ENCODE assay signal across 1 cellular context in the genomic region with DNA sequence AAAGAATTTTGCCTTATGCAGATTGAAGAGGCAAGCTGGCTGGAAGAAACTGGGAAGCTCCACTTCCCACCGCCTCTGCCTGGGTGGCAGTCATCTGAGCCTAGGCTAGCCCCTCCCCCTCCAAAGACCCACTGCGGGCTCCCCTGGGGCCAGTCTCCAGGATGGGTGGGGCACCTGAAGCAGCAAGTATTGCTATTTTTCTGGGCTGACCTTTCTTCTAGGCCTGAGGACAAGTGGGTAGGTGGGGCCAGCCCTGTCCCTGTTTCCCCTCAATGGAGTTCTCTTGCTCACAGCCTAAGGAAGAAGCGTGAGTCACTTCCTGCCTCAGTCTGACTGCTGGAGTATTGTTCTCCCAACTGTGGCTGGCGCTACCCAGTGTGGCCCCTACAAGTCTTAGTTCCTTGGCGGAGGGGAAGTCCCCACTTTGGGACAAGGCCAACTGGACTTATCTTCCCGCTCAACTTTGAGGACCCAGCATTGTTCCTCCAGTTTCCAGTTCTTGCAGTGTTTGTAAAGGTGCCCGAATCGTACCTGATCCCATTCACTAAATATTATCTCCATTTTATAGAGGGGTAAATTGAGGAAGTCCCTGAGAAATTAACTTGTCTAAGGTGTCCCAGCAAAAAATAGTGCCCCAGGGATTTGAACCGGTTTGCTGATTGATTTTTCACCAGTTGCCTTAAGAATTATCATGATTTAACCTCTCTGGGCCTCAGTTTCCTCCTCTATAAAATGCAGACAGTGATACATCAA.
TF ChIP-seq lines count a peak whose summit lies in the region.

No MANE protein-coding gene starts in this region.

TF ChIP-seq in HEK293, 187 proteins besides CTCF, POLR2A, EP300 and RAD21 (continued from another document):
- TF ChIP-seq, protein P1, sequence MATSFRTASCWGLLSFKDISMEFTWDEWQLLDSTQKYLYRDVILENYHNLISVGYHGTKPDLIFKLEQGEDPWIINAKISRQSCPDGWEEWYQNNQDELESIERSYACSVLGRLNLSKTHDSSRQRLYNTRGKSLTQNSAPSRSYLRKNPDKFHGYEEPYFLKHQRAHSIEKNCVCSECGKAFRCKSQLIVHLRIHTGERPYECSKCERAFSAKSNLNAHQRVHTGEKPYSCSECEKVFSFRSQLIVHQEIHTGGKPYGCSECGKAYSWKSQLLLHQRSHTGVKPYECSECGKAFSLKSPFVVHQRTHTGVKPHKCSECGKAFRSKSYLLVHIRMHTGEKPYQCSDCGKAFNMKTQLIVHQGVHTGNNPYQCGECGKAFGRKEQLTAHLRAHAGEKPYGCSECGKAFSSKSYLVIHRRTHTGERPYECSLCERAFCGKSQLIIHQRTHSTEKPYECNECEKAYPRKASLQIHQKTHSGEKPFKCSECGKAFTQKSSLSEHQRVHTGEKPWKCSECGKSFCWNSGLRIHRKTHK (tag by site-specific recombination; IDR thresholded peaks at IDR 0.05) = no peak
- peak; percentile 21; the same call in 1 of the 2 replicates for TF ChIP-seq ZNF24 (tag by site-specific recombination; IDR thresholded peaks at IDR 0.05)
- TF ChIP-seq ZNF394 (tag by site-specific recombination; IDR thresholded peaks at IDR 0.05; ENCODE audit: borderline replicate concordance) = 0 out of 2 replicates have a peak, but pooled peaks have one; percentile 32
- TF ChIP-seq ZNF610 (tag by site-specific recombination; IDR thresholded peaks at IDR 0.05; ENCODE audit: borderline replicate concordance) = no peak
- TF ChIP-seq ZNF837 (tag by site-specific recombination; IDR thresholded peaks at IDR 0.05) = no peak
- TF ChIP-seq, protein P2, sequence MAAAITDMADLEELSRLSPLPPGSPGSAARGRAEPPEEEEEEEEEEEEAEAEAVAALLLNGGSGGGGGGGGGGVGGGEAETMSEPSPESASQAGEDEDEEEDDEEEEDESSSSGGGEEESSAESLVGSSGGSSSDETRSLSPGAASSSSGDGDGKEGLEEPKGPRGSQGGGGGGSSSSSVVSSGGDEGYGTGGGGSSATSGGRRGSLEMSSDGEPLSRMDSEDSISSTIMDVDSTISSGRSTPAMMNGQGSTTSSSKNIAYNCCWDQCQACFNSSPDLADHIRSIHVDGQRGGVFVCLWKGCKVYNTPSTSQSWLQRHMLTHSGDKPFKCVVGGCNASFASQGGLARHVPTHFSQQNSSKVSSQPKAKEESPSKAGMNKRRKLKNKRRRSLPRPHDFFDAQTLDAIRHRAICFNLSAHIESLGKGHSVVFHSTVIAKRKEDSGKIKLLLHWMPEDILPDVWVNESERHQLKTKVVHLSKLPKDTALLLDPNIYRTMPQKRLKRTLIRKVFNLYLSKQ (tag by site-specific recombination; IDR thresholded peaks at IDR 0.05; ENCODE audit: borderline replicate concordance) = no peak
- TF ChIP-seq SP7 (tag by site-specific recombination; IDR thresholded peaks at IDR 0.05) = peak; percentile 83
- TF ChIP-seq TCF7L2 (IDR thresholded peaks at IDR 0.05; ENCODE audit: borderline replicate concordance, low read depth, low read length) = no peak
- TF ChIP-seq, protein P3, sequence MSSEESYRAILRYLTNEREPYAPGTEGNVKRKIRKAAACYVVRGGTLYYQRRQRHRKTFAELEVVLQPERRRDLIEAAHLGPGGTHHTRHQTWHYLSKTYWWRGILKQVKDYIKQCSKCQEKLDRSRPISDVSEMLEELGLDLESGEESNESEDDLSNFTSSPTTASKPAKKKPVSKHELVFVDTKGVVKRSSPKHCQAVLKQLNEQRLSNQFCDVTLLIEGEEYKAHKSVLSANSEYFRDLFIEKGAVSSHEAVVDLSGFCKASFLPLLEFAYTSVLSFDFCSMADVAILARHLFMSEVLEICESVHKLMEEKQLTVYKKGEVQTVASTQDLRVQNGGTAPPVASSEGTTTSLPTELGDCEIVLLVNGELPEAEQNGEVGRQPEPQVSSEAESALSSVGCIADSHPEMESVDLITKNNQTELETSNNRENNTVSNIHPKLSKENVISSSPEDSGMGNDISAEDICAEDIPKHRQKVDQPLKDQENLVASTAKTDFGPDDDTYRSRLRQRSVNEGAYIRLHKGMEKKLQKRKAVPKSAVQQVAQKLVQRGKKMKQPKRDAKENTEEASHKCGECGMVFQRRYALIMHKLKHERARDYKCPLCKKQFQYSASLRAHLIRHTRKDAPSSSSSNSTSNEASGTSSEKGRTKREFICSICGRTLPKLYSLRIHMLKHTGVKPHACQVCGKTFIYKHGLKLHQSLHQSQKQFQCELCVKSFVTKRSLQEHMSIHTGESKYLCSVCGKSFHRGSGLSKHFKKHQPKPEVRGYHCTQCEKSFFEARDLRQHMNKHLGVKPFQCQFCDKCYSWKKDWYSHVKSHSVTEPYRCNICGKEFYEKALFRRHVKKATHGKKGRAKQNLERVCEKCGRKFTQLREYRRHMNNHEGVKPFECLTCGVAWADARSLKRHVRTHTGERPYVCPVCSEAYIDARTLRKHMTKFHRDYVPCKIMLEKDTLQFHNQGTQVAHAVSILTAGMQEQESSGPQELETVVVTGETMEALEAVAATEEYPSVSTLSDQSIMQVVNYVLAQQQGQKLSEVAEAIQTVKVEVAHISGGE (tag by site-specific recombination; conservative IDR thresholded peaks at IDR 0.05; ENCODE audit: low read depth) = no peak
- no peak for TF ChIP-seq ZNF830 (tag by site-specific recombination; IDR thresholded peaks at IDR 0.05; ENCODE audit: low read depth)
- TF ChIP-seq KLF16 (tag by site-specific recombination; IDR thresholded peaks at IDR 0.05) = no peak
- peak; percentile 93 for TF ChIP-seq ZFP69B (tag by site-specific recombination; IDR thresholded peaks at IDR 0.05)
- TF ChIP-seq, protein P4, sequence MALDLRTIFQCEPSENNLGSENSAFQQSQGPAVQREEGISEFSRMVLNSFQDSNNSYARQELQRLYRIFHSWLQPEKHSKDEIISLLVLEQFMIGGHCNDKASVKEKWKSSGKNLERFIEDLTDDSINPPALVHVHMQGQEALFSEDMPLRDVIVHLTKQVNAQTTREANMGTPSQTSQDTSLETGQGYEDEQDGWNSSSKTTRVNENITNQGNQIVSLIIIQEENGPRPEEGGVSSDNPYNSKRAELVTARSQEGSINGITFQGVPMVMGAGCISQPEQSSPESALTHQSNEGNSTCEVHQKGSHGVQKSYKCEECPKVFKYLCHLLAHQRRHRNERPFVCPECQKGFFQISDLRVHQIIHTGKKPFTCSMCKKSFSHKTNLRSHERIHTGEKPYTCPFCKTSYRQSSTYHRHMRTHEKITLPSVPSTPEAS (tag by site-specific recombination; IDR thresholded peaks at IDR 0.05) = no peak
- TF ChIP-seq ZNF354C (tag by site-specific recombination; IDR thresholded peaks at IDR 0.05; ENCODE audit: borderline replicate concordance, low read depth) = no peak
- TF ChIP-seq SP2 (tag by site-specific recombination; IDR thresholded peaks at IDR 0.05) = peak; percentile 92
